Comparison of ENCODE assay signal across 7 cellular contexts in the genomic region with DNA sequence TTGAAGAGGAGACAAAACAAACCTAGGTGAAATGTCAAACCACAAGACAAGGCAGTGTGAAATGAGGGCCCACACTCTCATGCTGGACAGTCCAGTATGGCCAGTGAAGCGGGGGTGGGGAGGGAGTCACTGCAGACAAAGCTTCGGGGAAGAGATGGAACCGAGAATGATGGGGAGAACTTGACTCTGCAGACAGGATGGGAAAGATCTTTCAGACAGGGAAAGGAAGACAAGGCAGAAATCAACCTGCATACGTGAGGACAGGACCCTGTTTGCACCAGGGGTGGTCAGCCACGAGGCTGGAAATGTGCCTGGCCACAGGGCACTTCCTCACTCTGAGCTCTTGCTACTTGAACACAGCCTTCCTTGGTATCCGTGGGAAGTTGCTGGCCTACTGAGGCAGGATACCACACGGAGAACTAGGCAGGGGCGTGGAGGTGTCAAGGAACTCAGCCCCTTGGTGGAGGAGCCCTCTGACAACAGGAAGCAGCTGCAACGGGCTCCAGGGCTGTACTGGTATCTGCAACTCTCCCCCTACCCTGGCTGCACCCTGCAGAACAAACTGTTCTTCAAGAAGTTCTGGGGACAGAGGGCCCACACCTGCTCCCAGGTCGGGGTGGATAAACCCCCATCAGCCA. TPM values are rescaled to one million over a fixed set of nuclear protein-coding genes. Genes with fewer than 3 reads are reported as not detected.
DNase-seq lines count a peak whose midpoint lies in the region; ATAC-seq and TF ChIP-seq lines count a peak whose summit lies in the region.

No MANE protein-coding gene starts in this region.

- intact Hi-C loops in PC-3 (cut with micrococcal nuclease), result loop anchor here (5.0 kb wide), 1 partner anchor 114 kb away; a partner anchor contains a TSS

- POLR2A ChIA-PET in PC-3 (lab: Charles Lee; ENCODE audit: unreplicated experiment) (interaction anchor here (0.6 kb wide), 1 partner anchor 354 kb away, joined by 3 read pairs; no protein-coding TSS in a partner anchor), GM10248 (lab: Yijun Ruan, JAX) (interaction anchor here (0.6 to 2.9 kb wide), 4 partner anchors 9 to 58 kb away, joined by 4 to 20 read pairs (median 5); a partner anchor contains a TSS)

- 0 out of 2 replicates have a peak overlapping the region, but pooled peaks have one; percentile 11 for H3K9ac ChIP-seq in PC-3 (ENCODE audit: low read length)

- no peak overlapping the region for H2AFZ ChIP-seq in PC-3 (ENCODE audit: low read length)

- no TSS peak for BruUV-seq in PC-3 (replicated peaks; lab: Mats Ljungman, UMichigan)

- H3K9me2 ChIP-seq in PC-3 (replicated peaks; ENCODE audit: low read length), result no peaks in the 10 kb centered on the region

- no peaks in the 10 kb centered on the region for H3F3A ChIP-seq in PC-3 (ENCODE audit: low read length, unreplicated experiment)

- H3K27me3 ChIP-seq in PC-3 (ENCODE audit: low read length), result no peaks in the 10 kb centered on the region
- H3K27me3 ChIP-seq in effector memory CD4-positive, alpha-beta T cell (replicated peaks; ENCODE audit: control insufficient read depth, insufficient read depth, low read length, poor library complexity, severe bottlenecking), result no peaks in the 10 kb centered on the region

- DNase-seq in PC-3 (no peak), DMS 273 (lab: John Stamatoyannopoulos, UW; ENCODE audit: unreplicated experiment) (no peak), GM10248 (ENCODE audit: extremely low spot score) (no peak)
- no peak for DNase-seq in effector memory CD4-positive, alpha-beta T cell

- H3K9me3 ChIP-seq in PC-3 (ENCODE audit: low read length), result no peaks in the 10 kb centered on the region
- no peaks in the 10 kb centered on the region for H3K9me3 ChIP-seq in effector memory CD4-positive, alpha-beta T cell (ENCODE audit: control insufficient read depth, low read length)

- H3K79me2 ChIP-seq in PC-3 (ENCODE audit: low read length), result no peaks in the 10 kb centered on the region

- CTCF ChIA-PET in PC-3 (lab: Charles Lee), result interaction anchor here (0.6 to 1.0 kb wide), 2 partner anchors 59 to 136 kb away, joined by 4 to 8 read pairs; no protein-coding TSS in a partner anchor
- CTCF ChIA-PET in GM10248 (lab: Yijun Ruan, JAX), result interaction anchor here (0.7 to 22.7 kb wide), 18 partner anchors 9 to 230 kb away, joined by 3 to 511 read pairs (median 5); a partner anchor contains a TSS

- peak overlapping the region; percentile 63; the same call in 1 of the 2 replicates for H3K4me2 ChIP-seq in PC-3 (ENCODE audit: low read length)

- no peak for TF ChIP-seq CTCF in PC-3 (conservative IDR thresholded peaks at IDR 0.05; ENCODE audit: low read depth, low read length)
- TF ChIP-seq CTCF in GM10248 (IDR thresholded peaks at IDR 0.05; ENCODE audit: control extremely low read depth, extremely low read depth, low read depth, missing control alignments), result no peak

- H3K4me3 ChIP-seq in PC-3 (ENCODE audit: low read length), result no peak overlapping the region
- no peak overlapping the region for H3K4me3 ChIP-seq in effector memory CD4-positive, alpha-beta T cell (ENCODE audit: insufficient read depth, low read depth, low read length, poor library complexity, severe bottlenecking)
- H3K4me3 ChIP-seq in skin epidermis, result no peak overlapping the region

- H3K27ac ChIP-seq in PC-3 (ENCODE audit: low read length) (peak overlapping the region; percentile 90), skin epidermis (peak overlapping the region in 18 of 21 experiments; percentile 36 to 91 (median 74))
- H3K27ac ChIP-seq in effector memory CD4-positive, alpha-beta T cell (ENCODE audit: insufficient read depth, low read length, poor library complexity, severe bottlenecking), result peak overlapping the region; percentile 49

- no peaks in the 10 kb centered on the region for H3K36me3 ChIP-seq in PC-3 (ENCODE audit: low read depth, low read length)
- H3K36me3 ChIP-seq in effector memory CD4-positive, alpha-beta T cell (ENCODE audit: control insufficient read depth, insufficient read depth, low read length), result no peaks in the 10 kb centered on the region

- no peaks in the 10 kb centered on the region for H4K20me1 ChIP-seq in PC-3 (ENCODE audit: low read length)

- ATAC-seq in GM21423 (IDR thresholded peaks at IDR 0.05; ENCODE audit: unreplicated experiment) (peak; percentile 21), PC-3 (no peak), GM21737 (IDR thresholded peaks at IDR 0.05; ENCODE audit: unreplicated experiment) (no peak)

- H3K4me1 ChIP-seq in PC-3 (ENCODE audit: insufficient read depth, low read length), result peaks cover 39% of the 10 kb centered on the region
- peaks cover 33% of the 10 kb centered on the region for H3K4me1 ChIP-seq in effector memory CD4-positive, alpha-beta T cell (ENCODE audit: control insufficient read depth, insufficient read depth, low read length, poor library complexity, severe bottlenecking)

RNA-seq across cellular contexts. Expression of a gene that starts 9.3 kb away (rescaled TPM):
- total RNA-seq in PC-3 (2014; rRNA removed), result 362 and 378 TPM in 2 replicates
